15 cellular contexts compared by ENCODE assay signal in the genomic region with DNA sequence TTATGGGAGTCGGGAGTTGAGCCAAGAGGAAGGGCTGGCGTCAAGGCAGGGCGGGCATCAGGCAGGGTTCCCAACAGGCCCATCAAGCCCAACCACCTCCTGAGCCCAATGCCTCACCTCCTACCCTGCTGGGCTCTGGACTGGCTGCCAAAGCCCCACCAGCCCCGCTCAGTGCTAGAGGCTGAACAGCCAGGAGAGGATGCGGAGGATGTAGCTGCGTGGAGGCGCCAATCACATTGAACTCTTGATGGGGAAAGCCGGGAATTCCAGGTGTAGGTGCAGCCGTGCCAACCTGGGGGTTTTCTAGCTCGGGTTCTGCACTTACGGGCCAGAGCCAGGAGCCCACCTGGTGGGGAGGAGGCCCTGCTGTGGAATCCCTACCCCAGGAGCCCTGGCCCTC.
"Had no signal": no experiment of that assay in that cellular context is flagged by ENCODE, and none has a peak within 500 bp of the region (broad histone marks: within the 10 kb centered on the region; RNA-seq: fewer than 3 reads in every experiment).

No MANE protein-coding gene starts in this region.

- H3K36me3 ChIP-seq: breast epithelium had no signal

- H3K27ac ChIP-seq: neutrophil had no signal

- DNase-seq: activated CD4-positive, alpha-beta T cell treated with anti-CD3 and anti-CD28 coated beads, Interleukin-2, amount 50 U/mL, for 1 hour; activated CD8-positive, alpha-beta memory T cell treated with anti-CD3 and anti-CD28 coated beads for 24 hours; activated naive CD4-positive, alpha-beta T cell; activated naive CD8-positive, alpha-beta T cell treated with anti-CD3 and anti-CD28 coated beads, Interleukin-2, amount 50 U/mL, for 24 hours; aorta; dermis blood vessel endothelial cell; effector memory CD8-positive, alpha-beta T cell; left colon; midbrain; stimulated activated CD4-positive, alpha-beta T cell treated with anti-CD3 and anti-CD28 coated beads, Interleukin-2, amount 100 ng/mL, for 48 hours; T-helper 1 cell; T1000 had no signal

- ATAC-seq: activated CD4-positive, CD25-positive, alpha-beta regulatory T cell treated with anti-CD3 and anti-CD28 coated beads, Interleukin-2, amount 50 U/mL, for 24 hours; activated naive CD8-positive, alpha-beta T cell treated with anti-CD3 and anti-CD28 coated beads, Interleukin-2, amount 50 U/mL, for 24 hours; effector memory CD8-positive, alpha-beta T cell; left colon had no signal

- H3K4me3 ChIP-seq: breast epithelium had no signal

- H3K9me3 ChIP-seq: breast epithelium, neutrophil had no signal

- H3K4me1 ChIP-seq: breast epithelium had no signal

- H3K27me3 ChIP-seq: breast epithelium, neutrophil had no signal
